ENCODE assay signal across 10 cellular contexts in the genomic region with DNA sequence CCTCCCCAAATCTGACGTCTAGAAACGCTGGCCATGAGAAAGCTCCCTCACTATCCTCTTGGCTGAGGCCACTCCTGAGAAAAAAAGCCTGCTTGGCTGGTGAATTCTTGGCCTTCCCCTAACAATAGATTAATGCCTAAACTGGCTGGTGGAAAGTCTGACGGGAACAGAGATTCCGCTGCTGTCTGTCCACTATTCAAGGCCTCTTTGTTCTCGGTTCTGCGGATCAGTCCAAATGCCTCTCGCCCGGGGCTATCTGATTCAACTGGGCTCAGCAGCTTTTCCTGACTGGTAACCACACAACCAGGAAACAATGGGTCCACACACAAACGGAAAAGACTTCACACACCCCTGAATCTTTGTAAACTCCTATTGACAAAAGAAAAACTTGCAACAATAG. TPM values are rescaled to one million over a fixed set of nuclear protein-coding genes. Genes with fewer than 3 reads are reported as not detected.
A peak's percentile ranks its signal among the peaks of the same experiment; 100 is the strongest.
DNase-seq lines count a peak whose midpoint lies in the region; ATAC-seq, FAIRE-seq and TF ChIP-seq lines count a peak whose summit lies in the region.
"Had no signal": no experiment of that assay in that cellular context is flagged by ENCODE, and none has a peak within 500 bp of the region (broad histone marks: within the 10 kb centered on the region; RNA-seq: fewer than 3 reads in every experiment).

No MANE protein-coding gene starts in this region.

- peaks cover 4% of the 10 kb centered on the region for H3K27me3 Mint-ChIP-seq in Caco-2 (ENCODE audit: insufficient read depth, unreplicated experiment)

- peaks cover 13% of the 10 kb centered on the region for H3K9me3 Mint-ChIP-seq in Caco-2 (ENCODE audit: unreplicated experiment)

- no TSS peak for BruUV-seq in Caco-2 (replicated peaks; lab: Mats Ljungman, UMichigan)

- H3K79me2 ChIP-seq in keratinocyte (ENCODE audit: control insufficient read depth, insufficient read depth, low read length), result peaks cover 61% of the 10 kb centered on the region

- no peak for TF ChIP-seq CTCF in coronary artery (IDR thresholded peaks at IDR 0.05)
- TF ChIP-seq CTCF in keratinocyte (optimal IDR thresholded peaks at IDR 0.05 in 1 of 3, IDR thresholded peaks at IDR 0.05 in 1 of 3, conservative IDR thresholded peaks at IDR 0.05 in 1 of 3; ENCODE audit: extremely low read depth in 1 of 3, insufficient read depth in 2 of 3, low read length in 3 of 3), result no peak
- TF ChIP-seq CTCF in Caco-2 (IDR thresholded peaks at IDR 0.05; ENCODE audit: insufficient read depth in 1 of 2, low read depth in 1 of 2, low read length in 1 of 2, severe bottlenecking in 1 of 2, unreplicated experiment in 1 of 2), result no peak

- no peak for ATAC-seq in HG02973 (IDR thresholded peaks at IDR 0.05; ENCODE audit: unreplicated experiment)
- ATAC-seq: GM12878 had no signal

- no peak overlapping the region for H3K4me3 Mint-ChIP-seq in Caco-2 (ENCODE audit: unreplicated experiment)
- H3K4me3 Mint-ChIP-seq: naive B cell had no signal

- no peaks in the 10 kb centered on the region for H3K36me3 Mint-ChIP-seq in Caco-2 (ENCODE audit: insufficient read depth, unreplicated experiment)
- H3K36me3 Mint-ChIP-seq: naive B cell had no signal

- DNase-seq in ELR (ENCODE audit: low read depth), result peak; percentile 67
- peak; percentile 77 for DNase-seq in coronary artery (ENCODE audit: low spot score)
- DNase-seq in keratinocyte (ENCODE audit: low read depth, low spot score), result peak; percentile 86
- no peak for DNase-seq in Caco-2
- DNase-seq in NCI-H748 treated with DMSO at 0.1 percent for 48 hours (lab: John Stamatoyannopoulos, UW), result no peak
- no peak for DNase-seq in hepatic stellate cell (ENCODE audit: low spot score)
- DNase-seq: naive B cell had no signal

- H3K9ac ChIP-seq in keratinocyte (ENCODE audit: control insufficient read depth, extremely low read depth, insufficient read depth, low read length), result peak overlapping the region; percentile 55
- H3K9ac ChIP-seq in rectal smooth muscle tissue (ENCODE audit: low read length), result no peak overlapping the region

- no peaks in the 10 kb centered on the region for H3K4me1 Mint-ChIP-seq in Caco-2 (ENCODE audit: low read depth, unreplicated experiment)

- no peak overlapping the region for H3K4me3 ChIP-seq in coronary artery
- no peak overlapping the region for H3K4me3 ChIP-seq in keratinocyte (ENCODE audit: control insufficient read depth in 2 of 3, extremely low read depth in 1 of 3, insufficient read depth in 2 of 3, low read depth in 1 of 3, low read length in 3 of 3)
- H3K4me3 ChIP-seq in rectal smooth muscle tissue (ENCODE audit: low read length), result no peak overlapping the region
- no peak overlapping the region for H3K4me3 ChIP-seq in Caco-2 (ENCODE audit: low read depth, low read length)
- H3K4me3 ChIP-seq: GM12878 had no signal

- peak overlapping the region; percentile 26 for H2AFZ ChIP-seq in keratinocyte (ENCODE audit: control insufficient read depth, low read length)

- peak overlapping the region; percentile 57 for H3K4me2 ChIP-seq in keratinocyte (ENCODE audit: control insufficient read depth, extremely low read depth, insufficient read depth, low read depth, low read length)

- peaks cover 3% of the 10 kb centered on the region for H3K9me1 ChIP-seq in keratinocyte (ENCODE audit: control insufficient read depth, extremely low read depth, insufficient read depth, low read length)

- H3K9me3 ChIP-seq in keratinocyte (ENCODE audit: control insufficient read depth, low read depth, low read length) (no peaks in the 10 kb centered on the region), Caco-2 (no peaks in the 10 kb centered on the region)

- H3K4me1 ChIP-seq in keratinocyte (ENCODE audit: control insufficient read depth, extremely low read depth, insufficient read depth, low read length) (peaks cover 32% of the 10 kb centered on the region), rectal smooth muscle tissue (ENCODE audit: control insufficient read depth, insufficient read depth, low read length) (peaks cover 24% of the 10 kb centered on the region), Caco-2 (no peaks in the 10 kb centered on the region)

- peak; percentile 90 for FAIRE-seq in keratinocyte (lab: Jason Lieb, UNC)
- FAIRE-seq: GM12878 had no signal

- POLR2A ChIA-PET in Caco-2 (lab: Charles Lee), result no interaction called here

- H3K27ac Mint-ChIP-seq in Caco-2 (ENCODE audit: unreplicated experiment), result no peak overlapping the region

- no peaks in the 10 kb centered on the region for H3K36me3 ChIP-seq in keratinocyte (ENCODE audit: control insufficient read depth in 2 of 2, extremely low read depth in 1 of 2, insufficient read depth in 2 of 2, low read length in 2 of 2)
- no peaks in the 10 kb centered on the region for H3K36me3 ChIP-seq in rectal smooth muscle tissue (ENCODE audit: control insufficient read depth, insufficient read depth, low read length)
- H3K36me3 ChIP-seq in Caco-2 (ENCODE audit: control insufficient read depth, insufficient read depth, low read length), result no peaks in the 10 kb centered on the region

- CTCF ChIA-PET in Caco-2 (lab: Charles Lee), result no interaction called here

- H4K20me1 ChIP-seq in keratinocyte (ENCODE audit: control insufficient read depth, extremely low read depth, insufficient read depth, low read length), result no peaks in the 10 kb centered on the region

- peak overlapping the region; percentile 47 to 83 for H3K27ac ChIP-seq in coronary artery
- H3K27ac ChIP-seq in keratinocyte (ENCODE audit: control insufficient read depth, insufficient read depth, low read length), result peak overlapping the region; percentile 73
- peak overlapping the region; percentile 65 for H3K27ac ChIP-seq in rectal smooth muscle tissue (ENCODE audit: low read depth, low read length)

- dilution Hi-C loops in keratinocyte (cut with MboI; ENCODE audit: extremely low pct_ligation_motif_present, low sequenced_read_pairs), result no loop called here

- no peaks in the 10 kb centered on the region for H3K27me3 ChIP-seq in keratinocyte (ENCODE audit: control insufficient read depth, extremely low read depth, insufficient read depth, low read length)
- H3K27me3 ChIP-seq in rectal smooth muscle tissue (ENCODE audit: control insufficient read depth, insufficient read depth, low read length), result no peaks in the 10 kb centered on the region
- no peaks in the 10 kb centered on the region for H3K27me3 ChIP-seq in Caco-2 (replicated peaks; ENCODE audit: control insufficient read depth, insufficient read depth, low read length)

- intact Hi-C loops in Caco-2 (cut with micrococcal nuclease; ENCODE audit: unreplicated experiment), result no loop called here

RNA-seq across cellular contexts. Expression of a gene that starts 27.2 kb away (rescaled TPM):
- 28.3 to 87.9 TPM (median 36.7 TPM) in 3 replicates for polyA plus RNA-seq in keratinocyte
- 14.0 TPM for polyA plus RNA-seq in keratinocyte (2011; ENCODE audit: low read depth)
- 27.1 and 32.4 TPM in 2 replicates for polyA plus RNA-seq in keratinocyte (2011; cell fraction: cytosol; rRNA removed)
- 126 and 141 TPM in 2 replicates for polyA plus RNA-seq in keratinocyte (2011; cell fraction: nucleus; rRNA removed)
- 7.5 and 94.4 TPM in 2 replicates for polyA plus RNA-seq in keratinocyte (2012; ENCODE audit: low replicate concordance)
- 45.0 to 180 TPM (median 60.7 TPM) in 3 replicates for polyA minus RNA-seq in keratinocyte
- 67.7 TPM for polyA minus RNA-seq in keratinocyte (2011; cell fraction: cytosol; rRNA and poly(A)+ RNA removed)
- 173 and 221 TPM in 2 replicates for polyA minus RNA-seq in keratinocyte (2011; cell fraction: nucleus; rRNA and poly(A)+ RNA removed)
- total RNA-seq in Caco-2 (2022), result 0.12 and 0.25 TPM in 2 replicates

Comparison
In these comparisons a context has a peak if more than half of its experiments do, and no peak if none do; other contexts are left out.
1. DNase-seq: peak in ELR (single experiment), coronary artery (single experiment) and keratinocyte (single experiment); none in Caco-2 (0 of 2), NCI-H748 treated with DMSO at 0.1 percent for 48 hours (single experiment) and hepatic stellate cell (single experiment).
2. Peak in every context shown above with its lines, with median percentiles within 50 percentile points of each other: H3K27ac ChIP-seq.